ENCODE assay signal across 1 cellular context in the genomic region with DNA sequence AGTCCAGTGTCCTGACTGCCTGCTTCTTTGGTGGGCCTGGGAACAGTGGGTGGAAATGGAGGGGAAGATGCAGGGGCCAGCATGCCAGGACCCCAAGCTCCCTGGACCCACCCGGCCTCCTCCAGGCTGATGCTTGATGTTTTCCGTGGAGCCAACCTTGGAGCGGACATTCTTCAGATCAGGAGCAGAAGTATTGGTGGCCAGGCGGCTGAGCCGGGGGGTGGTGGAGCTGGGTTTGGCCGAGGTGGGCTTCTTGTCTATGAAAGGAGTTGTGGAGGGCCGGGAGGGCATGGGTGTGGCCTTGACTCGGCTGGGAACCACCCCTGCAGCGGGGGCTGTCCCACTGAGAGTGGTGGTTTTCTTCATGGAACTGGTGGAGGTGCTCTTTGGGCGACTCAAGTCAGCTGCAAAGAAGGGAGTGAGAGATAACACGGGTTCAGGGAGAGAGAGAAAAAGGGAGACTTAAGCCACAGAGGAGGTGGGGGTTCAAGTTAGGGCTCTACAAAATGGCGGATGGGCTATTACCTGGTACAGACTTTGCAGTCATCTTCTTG.
TF ChIP-seq lines count a peak whose summit lies in the region.

No MANE protein-coding gene starts in this region.

TF ChIP-seq in endothelial cell of umbilical vein, 7 proteins besides CTCF, POLR2A, EP300 and RAD21 (continued from another document):
- TF ChIP-seq POLR2AphosphoS5 (IDR thresholded peaks at IDR 0.05; ENCODE audit: insufficient read depth, low read depth, low read length), result no peak
